1 cellular context compared by ENCODE assay signal in the genomic region with DNA sequence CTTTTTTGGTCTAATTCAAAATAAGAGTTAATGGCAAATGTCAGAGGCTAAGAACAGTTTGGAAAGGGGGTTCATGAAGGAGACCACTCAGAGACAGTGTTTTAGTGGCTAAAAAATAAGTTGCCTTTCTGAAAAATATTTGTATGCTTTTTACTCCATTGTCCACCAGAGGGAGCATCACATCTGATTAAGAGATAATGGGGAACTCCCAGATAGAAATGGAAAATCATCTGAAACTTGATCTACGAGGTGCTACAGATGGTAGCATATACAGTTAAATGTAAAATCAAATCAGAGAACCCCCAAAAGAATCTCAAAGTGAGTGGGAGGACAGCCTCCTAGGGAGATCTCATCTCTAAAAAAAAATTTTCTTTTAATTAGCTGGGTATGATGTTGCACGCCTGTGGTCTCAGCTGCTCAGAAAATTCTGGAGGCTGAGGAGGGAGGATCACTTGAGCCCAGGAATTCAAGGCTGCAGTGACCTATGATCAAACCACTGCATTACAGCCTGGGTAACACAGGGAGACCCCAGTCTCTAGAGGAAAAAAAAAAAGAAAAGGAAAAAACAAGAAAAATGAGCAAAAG.
TF ChIP-seq lines count a peak whose summit lies in the region.

No MANE protein-coding gene starts in this region.

TF ChIP-seq in IMR-90, 13 proteins besides CTCF, POLR2A, EP300 and RAD21 (continued from another document):
- TF ChIP-seq, protein P1, sequence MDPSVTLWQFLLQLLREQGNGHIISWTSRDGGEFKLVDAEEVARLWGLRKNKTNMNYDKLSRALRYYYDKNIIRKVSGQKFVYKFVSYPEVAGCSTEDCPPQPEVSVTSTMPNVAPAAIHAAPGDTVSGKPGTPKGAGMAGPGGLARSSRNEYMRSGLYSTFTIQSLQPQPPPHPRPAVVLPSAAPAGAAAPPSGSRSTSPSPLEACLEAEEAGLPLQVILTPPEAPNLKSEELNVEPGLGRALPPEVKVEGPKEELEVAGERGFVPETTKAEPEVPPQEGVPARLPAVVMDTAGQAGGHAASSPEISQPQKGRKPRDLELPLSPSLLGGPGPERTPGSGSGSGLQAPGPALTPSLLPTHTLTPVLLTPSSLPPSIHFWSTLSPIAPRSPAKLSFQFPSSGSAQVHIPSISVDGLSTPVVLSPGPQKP (IDR thresholded peaks at IDR 0.05; ENCODE audit: borderline replicate concordance, low read depth, low read length) = no peak
